ENCODE assay signal across 33 cellular contexts in the genomic region with DNA sequence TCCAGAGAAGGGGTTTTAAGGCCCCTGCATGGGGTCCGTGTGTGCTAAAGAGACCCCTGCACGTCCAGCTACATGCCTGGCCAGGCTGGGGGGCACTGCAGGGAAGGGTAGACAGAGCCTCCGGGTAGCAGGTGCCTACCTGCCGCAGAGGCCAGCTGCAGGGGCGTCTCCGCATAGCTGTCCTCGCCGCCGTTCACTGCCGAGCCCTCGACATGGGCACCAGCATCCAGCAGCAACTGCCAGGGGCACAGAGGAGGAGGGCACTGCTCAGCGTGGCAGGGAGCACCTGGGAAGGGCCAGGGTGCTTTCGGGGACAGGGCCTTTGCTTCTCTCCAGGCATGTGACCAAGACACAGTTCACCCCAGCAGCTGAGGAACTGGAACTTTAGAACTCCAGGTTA.
"Had no signal": no experiment of that assay in that cellular context is flagged by ENCODE, and none has a peak within 500 bp of the region (broad histone marks: within the 10 kb centered on the region; RNA-seq: fewer than 3 reads in every experiment).

No MANE protein-coding gene starts in this region.

- FAIRE-seq: astrocyte, TTC549 had no signal

- ATAC-seq: activated CD4-positive, alpha-beta T cell treated with anti-CD3 and anti-CD28 coated beads for 36 hours; activated CD4-positive, CD25-positive, alpha-beta regulatory T cell treated with anti-CD3 and anti-CD28 coated beads, Interleukin-2, amount 50 U/mL, for 24 hours; activated CD8-positive, alpha-beta T cell treated with anti-CD3 and anti-CD28 coated beads for 36 hours; activated naive CD4-positive, alpha-beta T cell treated with anti-CD3 and anti-CD28 coated beads, Interleukin-2, amount 50 U/mL, for 72 hours; activated T-cell treated with anti-CD3 and anti-CD28 coated beads, Interleukin-2, amount 50 U/mL, for 72 hours; activated T-helper 17 cell treated with anti-CD3 and anti-CD28 coated beads, Interleukin-2, amount 50 U/mL, for 72 hours; body of pancreas had no signal

- H3K27me3 ChIP-seq: adrenal gland, body of pancreas, brain microvascular endothelial cell, breast epithelium had no signal

- H3K36me3 ChIP-seq: adrenal gland, breast epithelium had no signal

- H3K27ac ChIP-seq: adrenal gland, body of pancreas, brain microvascular endothelial cell, breast epithelium, WERI-Rb-1 had no signal

- DNase-seq: activated CD4-positive, alpha-beta memory T cell treated with anti-CD3 and anti-CD28 coated beads for 36 hours; activated CD4-positive, alpha-beta T cell treated with anti-CD3 and anti-CD28 coated beads for 1 hour; activated CD4-positive, alpha-beta T cell treated with anti-CD3 and anti-CD28 coated beads for 36 hours; activated CD4-positive, alpha-beta T cell treated with anti-CD3 and anti-CD28 coated beads for 48 hours; activated CD4-positive, alpha-beta T cell treated with anti-CD3 and anti-CD28 coated beads, Interleukin-2, amount 50 U/mL, for 1 hour; activated CD4-positive, alpha-beta T cell treated with anti-CD3 and anti-CD28 coated beads, Interleukin-2, amount 50 U/mL, for 4 hours; activated CD4-positive, CD25-positive, alpha-beta regulatory T cell; activated CD8-positive, alpha-beta memory T cell treated with anti-CD3 and anti-CD28 coated beads, Interleukin-2, amount 50 U/mL, for 4 hours; activated CD8-positive, alpha-beta T cell treated with anti-CD3 and anti-CD28 coated beads for 36 hours; activated effector memory CD4-positive, alpha-beta T cell treated with anti-CD3 and anti-CD28 coated beads, Interleukin-2, amount 50 U/mL, for 16 hours; activated gamma-delta T cell treated with Interleukin-2 at 50 U/mL for 16 hours; activated naive CD4-positive, alpha-beta T cell; activated naive CD4-positive, alpha-beta T cell treated with anti-CD3 and anti-CD28 coated beads for 36 hours; activated naive CD4-positive, alpha-beta T cell treated with anti-CD3 and anti-CD28 coated beads, Interleukin-2, amount 50 U/mL, for 16 hours; activated naive CD8-positive, alpha-beta T cell treated with anti-CD3 and anti-CD28 coated beads for 36 hours; activated T-cell treated with anti-CD3 and anti-CD28 coated beads, Interleukin-2, amount 50 U/mL, for 24 hours; activated T-cell treated with anti-CD3 and anti-CD28 coated beads, Interleukin-2, amount 50 U/mL, for 72 hours; adrenal gland; amniotic stem cell; aorta; body of pancreas; brain microvascular endothelial cell; central memory CD4-positive, alpha-beta T cell; T-helper 1 cell; T-helper 2 cell; T-helper 9 cell; WERI-Rb-1 had no signal

- H3K4me3 ChIP-seq: adrenal gland, body of pancreas, breast epithelium had no signal

- H3K9me3 ChIP-seq: adrenal gland, body of pancreas, breast epithelium had no signal

- H3K4me1 ChIP-seq: body of pancreas, breast epithelium had no signal
